21 cellular contexts compared by ENCODE assay signal in genomic region chr11:23859087-23859486, GRCh38.
DNase-seq lines count a peak whose midpoint lies in the region; ATAC-seq, FAIRE-seq and TF ChIP-seq lines count a peak whose summit lies in the region.
"Had no signal": no experiment of that assay in that cellular context is flagged by ENCODE, and none has a peak within 500 bp of the region (broad histone marks: within the 10 kb centered on the region; RNA-seq: fewer than 3 reads in every experiment).

No MANE protein-coding gene starts in this region.

- H3K4me2 ChIP-seq in MM.1S (ENCODE audit: low read depth, low read length) (no peak overlapping the region), GM12878 (ENCODE audit: control insufficient read depth, insufficient read depth) (no peak overlapping the region)

- TF ChIP-seq EP300 in GM12878 (IDR thresholded peaks at IDR 0.05; ENCODE audit: borderline replicate concordance in 1 of 2, control insufficient read depth in 1 of 2, low read depth in 2 of 2, low read length in 2 of 2) = no peak

- TF ChIP-seq CTCF in MM.1S (IDR thresholded peaks at IDR 0.05; ENCODE audit: low read length) (no peak), GM12878 (IDR thresholded peaks at IDR 0.05 in 2 of 3, conservative IDR thresholded peaks at IDR 0.05 in 1 of 3; ENCODE audit: control insufficient read depth in 2 of 3, extremely low read depth in 1 of 3, insufficient read depth in 1 of 3, low read depth in 3 of 3, low read length in 3 of 3) (no peak)

- H3K27ac ChIP-seq in MM.1S (ENCODE audit: low read length) (no peak overlapping the region), GM12878 (ENCODE audit: control insufficient read depth, insufficient read depth) (no peak overlapping the region)
- H3K27ac ChIP-seq: C4-2B had no signal

- H3K27me3 ChIP-seq in MM.1S (replicated peaks; ENCODE audit: insufficient read depth, low read length) = no peaks in the 10 kb centered on the region
- H3K27me3 ChIP-seq in GM12878 (replicated peaks in 1 of 2; ENCODE audit: control insufficient read depth in 2 of 2, insufficient read depth in 2 of 2, low read length in 1 of 2) = no peaks in the 10 kb centered on the region

- SMC1A ChIA-PET in GM12878 (lab: Charles Lee; ENCODE audit: uncharacterized antibody, unreplicated experiment) = no interaction called here

- TF ChIP-seq POLR2A in GM12878 (IDR thresholded peaks at IDR 0.05; ENCODE audit: low read depth, low read length) = no peak

- POLR2A ChIA-PET in GM12878 (lab: Charles Lee) = no interaction called here

- H3K4me3 ChIP-seq in MM.1S (ENCODE audit: low read length) (no peak overlapping the region), GM12878 (no peak overlapping the region)

- DNase-seq in MM.1S (peak; percentile 25), GM12878 (ENCODE audit: low read depth, low spot score) (no peak), epidermal melanocyte (ENCODE audit: insufficient read length, low spot score) (no peak), D341Med (ENCODE audit: low spot score) (no peak)
- DNase-seq in stimulated activated CD4-positive, alpha-beta T cell treated with anti-CD3 and anti-CD28 coated beads, Interleukin-2, amount 100 ng/mL, for 24 hours = no peak
- DNase-seq: CD8-positive, alpha-beta memory T cell; EL; GF-D8; H7; MV-4-11; NCI-H1436; NCI-H187 treated with DMSO at 0.1 percent for 48 hours; NCI-H2227 treated with DMSO at 0.1 percent for 48 hours; NCI-H510A; T1000 had no signal

- H3K9me2 ChIP-seq in MM.1S (replicated peaks; ENCODE audit: insufficient read depth, low read length) = no peaks in the 10 kb centered on the region

- H4K20me1 ChIP-seq in MM.1S (ENCODE audit: insufficient read depth, low read length) (no peaks in the 10 kb centered on the region), GM12878 (ENCODE audit: control insufficient read depth, insufficient read depth) (no peaks in the 10 kb centered on the region)

- H3K9me3 ChIP-seq in MM.1S (replicated peaks; ENCODE audit: insufficient read depth, low read length) (no peaks in the 10 kb centered on the region), GM12878 (replicated peaks; ENCODE audit: control insufficient read depth, insufficient read depth, low read length) (no peaks in the 10 kb centered on the region)

- intact Hi-C loops in GM12878 (cut with micrococcal nuclease; ENCODE audit: unreplicated experiment) = no loop called here

- TF ChIP-seq RAD21 in GM12878 (IDR thresholded peaks at IDR 0.05; ENCODE audit: insufficient read depth, low read depth, low read length) = no peak

- H2AFZ ChIP-seq in MM.1S (ENCODE audit: low read length) (no peak overlapping the region), GM12878 (ENCODE audit: control insufficient read depth, low read depth, low read length) (no peak overlapping the region)

- peak; percentile 56 for ATAC-seq in GM18520 (IDR thresholded peaks at IDR 0.05; ENCODE audit: unreplicated experiment)
- ATAC-seq in HG02610 (IDR thresholded peaks at IDR 0.05; ENCODE audit: unreplicated experiment) = peak; percentile 51
- peak; percentile 67 for ATAC-seq in GM12878
- ATAC-seq: Right ventricle myocardium inferior had no signal

- CTCF ChIA-PET in GM12878 (lab: Yijun Ruan, JAX) = no interaction called here

- RAD21 ChIA-PET in GM12878 (lab: Charles Lee; ENCODE audit: unreplicated experiment) = no interaction called here

- no peaks in the 10 kb centered on the region for H3K4me1 ChIP-seq in MM.1S (ENCODE audit: low read length)
- no peaks in the 10 kb centered on the region for H3K4me1 ChIP-seq in GM12878 (ENCODE audit: control insufficient read depth, insufficient read depth, low read length)

- H3K79me2 ChIP-seq in MM.1S (ENCODE audit: low read length) (no peaks in the 10 kb centered on the region), GM12878 (ENCODE audit: control insufficient read depth, insufficient read depth, low read length) (no peaks in the 10 kb centered on the region)

- no peaks in the 10 kb centered on the region for H3K36me3 ChIP-seq in MM.1S (replicated peaks; ENCODE audit: insufficient read depth, low read length)
- H3K36me3 ChIP-seq in GM12878 (ENCODE audit: control insufficient read depth in 2 of 2, insufficient read depth in 2 of 2, low read length in 1 of 2) = no peaks in the 10 kb centered on the region

- BruUV-seq in GM12878 (replicated peaks; lab: Mats Ljungman, UMichigan) = no TSS peak

- no peak overlapping the region for H3K9ac ChIP-seq in MM.1S (ENCODE audit: low read length)
- H3K9ac ChIP-seq in GM12878 (ENCODE audit: control insufficient read depth, insufficient read depth, low read length) = no peak overlapping the region

- in situ Hi-C loops in GM12878 (cut with MboI) = no loop called here

- FAIRE-seq in GM12878 (lab: Jason Lieb, UNC) = no peak
- FAIRE-seq: A204.1, GM19239 had no signal

- H3F3A ChIP-seq in MM.1S (ENCODE audit: insufficient read depth, low read length) = no peaks in the 10 kb centered on the region

TF ChIP-seq in GM12878, 131 proteins besides CTCF, POLR2A, EP300 and RAD21:
- TF ChIP-seq NR2C1 (IDR thresholded peaks at IDR 0.05) = no peak
- no peak for TF ChIP-seq PBX3 (IDR thresholded peaks at IDR 0.05; ENCODE audit: insufficient replicate concordance, low read depth, low read length)
- no peak for TF ChIP-seq BCL3 (IDR thresholded peaks at IDR 0.05; ENCODE audit: borderline replicate concordance, insufficient read depth, low read depth, low read length, poor library complexity, severe bottlenecking)
- TF ChIP-seq IKZF1 (conservative IDR thresholded peaks at IDR 0.05) = no peak
- TF ChIP-seq ZNF622 (IDR thresholded peaks at IDR 0.05) = no peak
- no peak for TF ChIP-seq MLLT1 (IDR thresholded peaks at IDR 0.05)
- no peak for TF ChIP-seq ZBTB40 (IDR thresholded peaks at IDR 0.05; ENCODE audit: borderline replicate concordance)
- TF ChIP-seq KLF5 (IDR thresholded peaks at IDR 0.05; ENCODE audit: partially characterized antibody) = no peak
- no peak for TF ChIP-seq PAX8 (IDR thresholded peaks at IDR 0.05)
- no peak for TF ChIP-seq BCL11A (IDR thresholded peaks at IDR 0.05; ENCODE audit: low read depth, low read length)
- TF ChIP-seq SIN3A (IDR thresholded peaks at IDR 0.05; ENCODE audit: low read depth, low read length) = no peak
- no peak for TF ChIP-seq ZNF384 (IDR thresholded peaks at IDR 0.05; ENCODE audit: borderline replicate concordance, low read depth, low read length)
